Comparison of ENCODE assay signal across 2 cellular contexts in the genomic region with DNA sequence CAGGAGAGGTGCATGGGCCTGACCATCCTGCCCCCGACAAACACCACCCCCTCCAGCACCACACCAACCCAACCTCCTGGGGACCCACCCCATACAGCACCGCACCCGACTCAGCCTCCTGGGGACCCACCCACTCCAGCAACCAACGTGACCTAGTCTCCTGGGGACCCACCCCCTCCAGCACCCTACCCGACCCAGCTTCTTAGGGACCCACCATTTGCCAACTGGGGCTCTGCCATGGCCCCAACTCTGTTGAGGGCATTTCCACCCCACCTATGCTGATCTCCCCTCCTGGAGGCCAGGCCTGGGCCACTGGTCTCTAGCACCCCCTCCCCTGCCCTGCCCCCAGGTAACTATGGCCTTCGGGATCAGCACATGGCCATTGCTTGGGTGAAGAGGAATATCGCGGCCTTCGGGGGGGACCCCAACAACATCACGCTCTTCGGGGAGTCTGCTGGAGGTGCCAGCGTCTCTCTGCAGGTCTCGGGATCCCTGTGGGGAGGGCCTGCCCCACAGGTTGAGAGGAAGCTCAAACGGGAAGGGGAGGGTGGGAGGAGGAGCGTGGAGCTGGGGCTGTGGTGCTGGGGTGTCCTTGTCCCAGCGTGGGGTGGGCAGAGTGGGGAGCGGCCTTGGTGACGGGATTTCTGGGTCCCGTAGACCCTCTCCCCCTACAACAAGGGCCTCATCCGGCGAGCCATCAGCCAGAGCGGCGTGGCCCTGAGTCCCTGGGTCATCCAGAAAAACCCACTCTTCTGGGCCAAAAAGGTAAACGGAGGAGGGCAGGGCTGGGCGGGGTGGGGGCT.
TF ChIP-seq lines count a peak whose summit lies in the region.

No MANE protein-coding gene starts in this region.

TF ChIP-seq in SK-N-SH, 30 proteins besides CTCF, POLR2A, EP300 and RAD21 (continued from another document):
- TF ChIP-seq, protein P1, sequence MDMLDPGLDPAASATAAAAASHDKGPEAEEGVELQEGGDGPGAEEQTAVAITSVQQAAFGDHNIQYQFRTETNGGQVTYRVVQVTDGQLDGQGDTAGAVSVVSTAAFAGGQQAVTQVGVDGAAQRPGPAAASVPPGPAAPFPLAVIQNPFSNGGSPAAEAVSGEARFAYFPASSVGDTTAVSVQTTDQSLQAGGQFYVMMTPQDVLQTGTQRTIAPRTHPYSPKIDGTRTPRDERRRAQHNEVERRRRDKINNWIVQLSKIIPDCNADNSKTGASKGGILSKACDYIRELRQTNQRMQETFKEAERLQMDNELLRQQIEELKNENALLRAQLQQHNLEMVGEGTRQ (IDR thresholded peaks at IDR 0.05; ENCODE audit: borderline replicate concordance, low read depth, low read length): no peak
- TF ChIP-seq FOSL2 (IDR thresholded peaks at IDR 0.05; ENCODE audit: borderline replicate concordance, low read depth) (no peak), TEAD4 (IDR thresholded peaks at IDR 0.05; ENCODE audit: borderline replicate concordance, insufficient read depth) (no peak), TCF12 (IDR thresholded peaks at IDR 0.05) (no peak), RXRA (IDR thresholded peaks at IDR 0.05; ENCODE audit: borderline replicate concordance, low read depth) (no peak), TAF1 (IDR thresholded peaks at IDR 0.05; ENCODE audit: borderline replicate concordance, low read depth, low read length) (no peak), GATA2 (CRISPR knock-in tag; IDR thresholded peaks at IDR 0.05) (no peak), JUND (IDR thresholded peaks at IDR 0.05) (no peak), CHD2 (IDR thresholded peaks at IDR 0.05; ENCODE audit: low read length, partially characterized antibody) (no peak), FOXJ3 (CRISPR knock-in tag; IDR thresholded peaks at IDR 0.05) (no peak), GABPA (IDR thresholded peaks at IDR 0.05; ENCODE audit: low read depth) (no peak), NRF1 (IDR thresholded peaks at IDR 0.05; ENCODE audit: low read depth, low read length) (no peak), PBX3 (IDR thresholded peaks at IDR 0.05) (no peak), REST (IDR thresholded peaks at IDR 0.05; ENCODE audit: low read depth, low read length) (no peak), YY1 (IDR thresholded peaks at IDR 0.05; ENCODE audit: low read depth) (no peak)
- TF ChIP-seq, protein P2, sequence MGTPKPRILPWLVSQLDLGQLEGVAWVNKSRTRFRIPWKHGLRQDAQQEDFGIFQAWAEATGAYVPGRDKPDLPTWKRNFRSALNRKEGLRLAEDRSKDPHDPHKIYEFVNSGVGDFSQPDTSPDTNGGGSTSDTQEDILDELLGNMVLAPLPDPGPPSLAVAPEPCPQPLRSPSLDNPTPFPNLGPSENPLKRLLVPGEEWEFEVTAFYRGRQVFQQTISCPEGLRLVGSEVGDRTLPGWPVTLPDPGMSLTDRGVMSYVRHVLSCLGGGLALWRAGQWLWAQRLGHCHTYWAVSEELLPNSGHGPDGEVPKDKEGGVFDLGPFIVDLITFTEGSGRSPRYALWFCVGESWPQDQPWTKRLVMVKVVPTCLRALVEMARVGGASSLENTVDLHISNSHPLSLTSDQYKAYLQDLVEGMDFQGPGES (IDR thresholded peaks at IDR 0.05; ENCODE audit: low read depth, low read length): no peak
TF ChIP-seq in SK-N-SH: peak in this region for 0.

TF ChIP-seq in SK-N-SH treated with all-trans-retinoic acid at 6 μM for 48 hours, 23 proteins besides CTCF, POLR2A, EP300 and RAD21 (continued from another document):
- TF ChIP-seq TOX (CRISPR knock-in tag; IDR thresholded peaks at IDR 0.05; ENCODE audit: borderline replicate concordance) (no peak), TCF4 (CRISPR knock-in tag; IDR thresholded peaks at IDR 0.05; ENCODE audit: borderline replicate concordance) (no peak), PATZ1 (CRISPR knock-in tag; IDR thresholded peaks at IDR 0.05; ENCODE audit: borderline replicate concordance) (no peak), PPARA (CRISPR knock-in tag; IDR thresholded peaks at IDR 0.05; ENCODE audit: borderline replicate concordance) (no peak), ZFP30 (CRISPR knock-in tag; IDR thresholded peaks at IDR 0.05) (no peak), ESRRG (CRISPR knock-in tag; IDR thresholded peaks at IDR 0.05) (no peak), OSR1 (CRISPR knock-in tag; IDR thresholded peaks at IDR 0.05) (no peak), RARB (CRISPR knock-in tag; IDR thresholded peaks at IDR 0.05) (no peak), ZC3H10 (CRISPR knock-in tag; IDR thresholded peaks at IDR 0.05) (no peak), CREB5 (CRISPR knock-in tag; IDR thresholded peaks at IDR 0.05; ENCODE audit: low read depth) (no peak), ZNF8 (CRISPR knock-in tag; IDR thresholded peaks at IDR 0.05) (no peak), TSHZ2 (CRISPR knock-in tag; IDR thresholded peaks at IDR 0.05) (no peak), ZFP3 (CRISPR knock-in tag; IDR thresholded peaks at IDR 0.05) (no peak)
- TF ChIP-seq, protein P3, sequence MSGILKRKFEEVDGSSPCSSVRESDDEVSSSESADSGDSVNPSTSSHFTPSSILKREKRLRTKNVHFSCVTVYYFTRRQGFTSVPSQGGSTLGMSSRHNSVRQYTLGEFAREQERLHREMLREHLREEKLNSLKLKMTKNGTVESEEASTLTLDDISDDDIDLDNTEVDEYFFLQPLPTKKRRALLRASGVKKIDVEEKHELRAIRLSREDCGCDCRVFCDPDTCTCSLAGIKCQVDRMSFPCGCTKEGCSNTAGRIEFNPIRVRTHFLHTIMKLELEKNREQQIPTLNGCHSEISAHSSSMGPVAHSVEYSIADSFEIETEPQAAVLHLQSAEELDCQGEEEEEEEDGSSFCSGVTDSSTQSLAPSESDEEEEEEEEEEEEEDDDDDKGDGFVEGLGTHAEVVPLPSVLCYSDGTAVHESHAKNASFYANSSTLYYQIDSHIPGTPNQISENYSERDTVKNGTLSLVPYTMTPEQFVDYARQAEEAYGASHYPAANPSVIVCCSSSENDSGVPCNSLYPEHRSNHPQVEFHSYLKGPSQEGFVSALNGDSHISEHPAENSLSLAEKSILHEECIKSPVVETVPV (CRISPR knock-in tag; IDR thresholded peaks at IDR 0.05): no peak
